Comparison of ENCODE assay signal across 21 cellular contexts in genomic region chr3:134709076-134709475, GRCh38. TPM values are rescaled to one million over a fixed set of nuclear protein-coding genes. Genes with fewer than 3 reads are reported as not detected.
"Had no signal": no experiment of that assay in that cellular context is flagged by ENCODE, and none has a peak within 500 bp of the region (broad histone marks: within the 10 kb centered on the region; RNA-seq: fewer than 3 reads in every experiment).

No MANE protein-coding gene starts in this region.

- H3K27ac ChIP-seq: KMS-11, VCaP had no signal

- H3K4me2 ChIP-seq: KMS-11 had no signal

- ATAC-seq: activated T-cell treated with anti-CD3 and anti-CD28 coated beads, Interleukin-2, amount 50 U/mL, for 4 hours had no signal

- H3K9ac ChIP-seq: KMS-11 had no signal

- DNase-seq: activated CD4-positive, alpha-beta memory T cell treated with anti-CD3 and anti-CD28 coated beads for 36 hours; activated CD4-positive, alpha-beta T cell treated with anti-CD3 and anti-CD28 coated beads, Interleukin-2, amount 10 ng/mL, durations not matched to agents 7 days and 5 days; activated CD4-positive, CD25-positive, alpha-beta regulatory T cell; activated CD8-positive, alpha-beta memory T cell treated with anti-CD3 and anti-CD28 coated beads for 24 hours; activated effector memory CD4-positive, alpha-beta T cell treated with anti-CD3 and anti-CD28 coated beads, Interleukin-2, amount 50 U/mL, for 16 hours; activated naive CD4-positive, alpha-beta T cell treated with Interleukin-2 at 50 U/mL for 16 hours; activated T-cell treated with anti-CD3 and anti-CD28 coated beads, Interleukin-2, amount 50 U/mL, for 4 hours; amygdala; NCI-H1092; NCI-H1417 treated with DMSO at 0.1 percent for 48 hours; NCI-H2029 treated with DMSO at 0.1 percent for 48 hours; NCI-H345; NCI-H510A; NCI-H69; NK-92 treated with Interleukin-12 subunit alpha and Interleukin-12 subunit beta, amount 100 ng/mL, for 24 hours; SHP77 treated with DMSO at 0.1 percent for 48 hours; T-helper 1 cell had no signal

RNA-seq across cellular contexts. Expression of gene KY, which starts 58.3 kb away (rescaled TPM):
- total RNA-seq: activated CD4-positive, alpha-beta memory T cell treated with anti-CD3 and anti-CD28 coated beads for 36 hours; activated CD4-positive, alpha-beta T cell treated with anti-CD3 and anti-CD28 coated beads, Interleukin-2, amount 10 ng/mL, durations not matched to agents 7 days and 5 days; activated T-cell treated with anti-CD3 and anti-CD28 coated beads, Interleukin-2, amount 50 U/mL, for 4 hours; MCF 10A; T-helper 2 cell treated with Interferon-gamma antibody and Interleukin-4, amounts not matched to agents 100 ng/mL and 5 ng/mL, for 36 hours had no signal
